11 cellular contexts compared by ENCODE assay signal in the genomic region with DNA sequence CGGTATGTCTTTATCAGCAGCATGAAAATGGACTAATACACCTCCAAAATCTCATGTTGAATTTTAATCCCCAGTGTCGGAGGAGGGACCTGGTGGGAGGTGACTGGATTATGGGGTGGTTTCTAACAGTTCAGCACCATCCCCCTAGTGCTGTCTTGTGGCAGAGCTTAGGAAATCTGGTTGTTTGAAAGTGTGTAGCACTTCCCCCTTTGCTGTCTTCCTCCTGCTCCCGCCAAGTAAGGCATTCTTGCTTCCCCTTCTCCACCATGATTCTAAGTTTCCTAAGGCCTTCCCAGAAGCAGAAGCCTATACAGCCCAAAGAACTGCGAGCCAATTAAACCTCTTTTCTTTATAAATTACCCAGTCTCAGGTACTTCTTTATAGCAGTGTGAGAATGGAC. TPM values are rescaled to one million over a fixed set of nuclear protein-coding genes. Genes with fewer than 3 reads are reported as not detected.
DNase-seq lines count a peak whose midpoint lies in the region; ATAC-seq and TF ChIP-seq lines count a peak whose summit lies in the region.
"Had no signal": no experiment of that assay in that cellular context is flagged by ENCODE, and none has a peak within 500 bp of the region (broad histone marks: within the 10 kb centered on the region; RNA-seq: fewer than 3 reads in every experiment).

No MANE protein-coding gene starts in this region.

- ATAC-seq in stimulated activated effector memory CD8-positive, alpha-beta T cell treated with anti-CD3 and anti-CD28 coated beads, Interleukin-12 subunit alpha, Interleukin-12 subunit beta, amount 100 ng/mL, for 72 hours: peak; percentile 3
- ATAC-seq in HG02798 (IDR thresholded peaks at IDR 0.05; ENCODE audit: poor library complexity, unreplicated experiment) (no peak), HG03354 (IDR thresholded peaks at IDR 0.05; ENCODE audit: poor library complexity, severe bottlenecking, unreplicated experiment) (no peak)

- no TSS peak for BruUV-seq in mammary epithelial cell (replicated peaks; lab: Mats Ljungman, UMichigan)

- peaks cover 6% of the 10 kb centered on the region for H4K20me1 ChIP-seq in mammary epithelial cell (ENCODE audit: insufficient read depth, low read length)

- in situ Hi-C loops in mammary epithelial cell (cut with MboI; ENCODE audit: low sequenced_read_pairs in 2 of 2): no loop called here

- H2AFZ ChIP-seq in mammary epithelial cell (ENCODE audit: low read depth, low read length): no peak overlapping the region

- dilution Hi-C loops in mammary epithelial cell (cut with HindIII; ENCODE audit: low sequenced_read_pairs): no loop called here

- no peaks in the 10 kb centered on the region for H3K9me3 Mint-ChIP-seq in activated CD4-positive, alpha-beta T cell treated with anti-CD3 and anti-CD28 coated beads, Interleukin-2, amount 10 ng/mL, durations not matched to agents 24 days and 14 days
- no peaks in the 10 kb centered on the region for H3K9me3 Mint-ChIP-seq in stimulated activated effector memory CD8-positive, alpha-beta T cell treated with anti-CD3 and anti-CD28 coated beads, Interleukin-12 subunit alpha, Interleukin-12 subunit beta, amount 100 ng/mL, for 72 hours

- H3K36me3 ChIP-seq in mammary epithelial cell (ENCODE audit: insufficient read depth, low read length): peaks cover 17% of the 10 kb centered on the region

- H3K4me1 Mint-ChIP-seq in activated CD4-positive, alpha-beta T cell treated with anti-CD3 and anti-CD28 coated beads, Interleukin-2, amount 10 ng/mL, durations not matched to agents 24 days and 14 days: peaks cover 45% of the 10 kb centered on the region
- peaks cover 50% of the 10 kb centered on the region for H3K4me1 Mint-ChIP-seq in stimulated activated effector memory CD8-positive, alpha-beta T cell treated with anti-CD3 and anti-CD28 coated beads, Interleukin-12 subunit alpha, Interleukin-12 subunit beta, amount 100 ng/mL, for 72 hours

- CTCF ChIA-PET in mammary epithelial cell (lab: Charles Lee; ENCODE audit: low non-redundant PET): interaction anchor here (0.6 kb wide), 1 partner anchor 364 kb away, joined by 6 read pairs; no protein-coding TSS in a partner anchor

- peak overlapping the region; percentile 74 for H3K27ac Mint-ChIP-seq in activated CD4-positive, alpha-beta T cell treated with anti-CD3 and anti-CD28 coated beads, Interleukin-2, amount 10 ng/mL, durations not matched to agents 24 days and 14 days
- H3K27ac Mint-ChIP-seq in stimulated activated effector memory CD8-positive, alpha-beta T cell treated with anti-CD3 and anti-CD28 coated beads, Interleukin-12 subunit alpha, Interleukin-12 subunit beta, amount 100 ng/mL, for 72 hours: no peak overlapping the region

- H3K4me1 ChIP-seq in mammary epithelial cell (ENCODE audit: insufficient read depth, low read length): peaks cover 35% of the 10 kb centered on the region

- H3K4me2 ChIP-seq in mammary epithelial cell (ENCODE audit: insufficient read depth, low read depth, low read length): peak overlapping the region; percentile 90

- DNase-seq in activated CD4-positive, alpha-beta T cell treated with anti-CD3 and anti-CD28 coated beads, Interleukin-2, amount 10 ng/mL, durations not matched to agents 24 days and 14 days: no peak
- DNase-seq in activated CD4-positive, alpha-beta T cell treated with anti-CD3 and anti-CD28 coated beads, Interleukin-2, amount 50 U/mL, for 48 hours: no peak
- peak; percentile 18 for DNase-seq in NOMO-1 treated with dmso at 0.1 percent for 144 hours (lab: John Stamatoyannopoulos, UW; ENCODE audit: unreplicated experiment)
- no peak for DNase-seq in mammary epithelial cell
- no peak for DNase-seq in stimulated activated effector memory CD8-positive, alpha-beta T cell treated with anti-CD3 and anti-CD28 coated beads, Interleukin-12 subunit alpha, Interleukin-12 subunit beta, amount 100 ng/mL, for 72 hours (ENCODE audit: low spot score in 2 of 2)
- no peak for DNase-seq in stimulated activated CD4-positive, alpha-beta T cell treated with anti-CD3 and anti-CD28 coated beads, Interleukin-4, amount 100 ng/mL, for 4 hours

- WGBS in mammary epithelial cell (ENCODE audit: low coverage, missing lambda C conversion rate): 100% methylated on average over 4 of the region's 4 CpGs

- no peak for TF ChIP-seq CTCF in mammary epithelial cell (conservative IDR thresholded peaks at IDR 0.05 in 1 of 2, IDR thresholded peaks at IDR 0.05 in 1 of 2; ENCODE audit: extremely low read depth in 1 of 2, insufficient read depth in 1 of 2, low read depth in 1 of 2, low read length in 2 of 2)

- peaks cover 90% of the 10 kb centered on the region for H3K79me2 ChIP-seq in mammary epithelial cell (ENCODE audit: insufficient read depth, low read length)

- H3K4me3 ChIP-seq in mammary epithelial cell (replicated peaks in 1 of 3; ENCODE audit: insufficient read depth in 1 of 3, low read depth in 2 of 3, low read length in 3 of 3): peak overlapping the region in 2 of 3 experiments; percentile 17

- H3K36me3 Mint-ChIP-seq in activated CD4-positive, alpha-beta T cell treated with anti-CD3 and anti-CD28 coated beads, Interleukin-2, amount 10 ng/mL, durations not matched to agents 24 days and 14 days (ENCODE audit: low read depth): peaks cover 40% of the 10 kb centered on the region
- H3K36me3 Mint-ChIP-seq in stimulated activated effector memory CD8-positive, alpha-beta T cell treated with anti-CD3 and anti-CD28 coated beads, Interleukin-12 subunit alpha, Interleukin-12 subunit beta, amount 100 ng/mL, for 72 hours: peaks cover 23% of the 10 kb centered on the region

- no peak overlapping the region for H3K9ac ChIP-seq in mammary epithelial cell (ENCODE audit: insufficient read depth, low read length)

- H3K4me3 Mint-ChIP-seq in activated CD4-positive, alpha-beta T cell treated with anti-CD3 and anti-CD28 coated beads, Interleukin-2, amount 10 ng/mL, durations not matched to agents 24 days and 14 days: peak overlapping the region; percentile 62
- peak overlapping the region; percentile 17 for H3K4me3 Mint-ChIP-seq in stimulated activated effector memory CD8-positive, alpha-beta T cell treated with anti-CD3 and anti-CD28 coated beads, Interleukin-12 subunit alpha, Interleukin-12 subunit beta, amount 100 ng/mL, for 72 hours

- H3K27me3 ChIP-seq in mammary epithelial cell (ENCODE audit: insufficient read depth, low read length): no peaks in the 10 kb centered on the region

- H3K27ac ChIP-seq in mammary epithelial cell (ENCODE audit: insufficient read depth, low read depth, low read length): peak overlapping the region; percentile 12
- H3K27ac ChIP-seq: thoracic aorta had no signal

- intact Hi-C loops in activated CD4-positive, alpha-beta T cell treated with anti-CD3 and anti-CD28 coated beads, Interleukin-2, amount 10 ng/mL, durations not matched to agents 24 days and 14 days (cut with micrococcal nuclease): loop anchor here (5.0 to 10.0 kb wide), 4 partner anchors 160 to 1603 kb away; partner anchors contain the start of genes CSTF3, LMO2 and QSER1
- intact Hi-C loops in mammary epithelial cell (cut with micrococcal nuclease): no loop called here

- H3K27me3 Mint-ChIP-seq in activated CD4-positive, alpha-beta T cell treated with anti-CD3 and anti-CD28 coated beads, Interleukin-2, amount 10 ng/mL, durations not matched to agents 24 days and 14 days: peaks cover 4% of the 10 kb centered on the region

- H3K9me3 ChIP-seq in mammary epithelial cell (replicated peaks; ENCODE audit: insufficient read depth, low read length): no peaks in the 10 kb centered on the region
- H3K9me3 ChIP-seq: thoracic aorta had no signal

RNA-seq across cellular contexts. Expression of gene CD59, which starts 4.0 kb away (rescaled TPM):
- 94.1 and 98.7 TPM in 2 replicates for total RNA-seq in activated CD4-positive, alpha-beta T cell treated with anti-CD3 and anti-CD28 coated beads, Interleukin-2, amount 10 ng/mL, durations not matched to agents 24 days and 14 days
- total RNA-seq in mammary epithelial cell: 1,000 to 10,000 TPM; 1,038 to 1,326 TPM
- 1,397 TPM for polyA plus RNA-seq in mammary epithelial cell
- 796 TPM for polyA minus RNA-seq in mammary epithelial cell

RNA-seq across cellular contexts. Expression of gene C11orf91, which starts 31.6 kb away (rescaled TPM):
- 0.51 TPM in 1 of 2 replicates, not detected in the other for total RNA-seq in activated CD4-positive, alpha-beta T cell treated with anti-CD3 and anti-CD28 coated beads, Interleukin-2, amount 10 ng/mL, durations not matched to agents 24 days and 14 days
- total RNA-seq in mammary epithelial cell: 1 to 10 TPM in 1 of 2 donors, not detected in 1; 7.6 TPM
- polyA plus RNA-seq in mammary epithelial cell: 0.08 TPM
- not detected for polyA minus RNA-seq in mammary epithelial cell
- total RNA-seq: A172, cerebellum, thoracic aorta had no signal

RNA-seq across cellular contexts. Expression of gene FBXO3, which starts 42.1 kb away (rescaled TPM):
- total RNA-seq in activated CD4-positive, alpha-beta T cell treated with anti-CD3 and anti-CD28 coated beads, Interleukin-2, amount 10 ng/mL, durations not matched to agents 24 days and 14 days: 18.1 and 20.9 TPM in 2 replicates
- total RNA-seq in mammary epithelial cell: 10 to 100 TPM; 27.6 to 44.8 TPM
- polyA plus RNA-seq in mammary epithelial cell: 33.0 TPM
- polyA minus RNA-seq in mammary epithelial cell: 44.2 TPM

Comparison
In these comparisons a context has a peak if more than half of its experiments do, and no peak if none do; other contexts are left out.
1. RNA of gene CD59, which starts 4.0 kb away (total RNA-seq): 1,038 to 1,326 TPM in mammary epithelial cell; 94.1 to 98.7 TPM in activated CD4-positive, alpha-beta T cell treated with anti-CD3 and anti-CD28 coated beads, Interleukin-2, amount 10 ng/mL, durations not matched to agents 24 days and 14 days; every median in the first group is over 10 times any median in the second.